Comparison of ENCODE assay signal across 19 cellular contexts in genomic region chr6:126175251-126175650, GRCh38.
DNase-seq lines count a peak whose midpoint lies in the region; ATAC-seq, FAIRE-seq and TF ChIP-seq lines count a peak whose summit lies in the region.
"Had no signal": no experiment of that assay in that cellular context is flagged by ENCODE, and none has a peak within 500 bp of the region (broad histone marks: within the 10 kb centered on the region; RNA-seq: fewer than 3 reads in every experiment).

No MANE protein-coding gene starts in this region.

- intact Hi-C loops in IMR-90 (cut with micrococcal nuclease): loop anchor here (10.0 kb wide), 1 partner anchor 950 kb away; no protein-coding TSS in a partner anchor

- no peak overlapping the region for H3K27ac ChIP-seq in IMR-90 (ENCODE audit: insufficient read depth, low read length)
- H3K27ac ChIP-seq in astrocyte (ENCODE audit: low read depth, low read length): no peak overlapping the region
- H3K27ac ChIP-seq: GM23248 had no signal

- no peaks in the 10 kb centered on the region for H3K79me2 ChIP-seq in astrocyte (ENCODE audit: insufficient read depth, low read length)

- H3K27ac Mint-ChIP-seq in astrocyte (ENCODE audit: unreplicated experiment) (no peak overlapping the region), glutamatergic neuron (ENCODE audit: unreplicated experiment) (no peak overlapping the region)
- H3K27ac Mint-ChIP-seq: CD4-positive, alpha-beta memory T cell had no signal

- dilution Hi-C loops in IMR-90 (cut with HindIII; ENCODE audit: low sequenced_read_pairs, unreplicated experiment): no loop called here

- H3K4me2 ChIP-seq in IMR-90 (ENCODE audit: low read depth, low read length): no peak overlapping the region
- no peak overlapping the region for H3K4me2 ChIP-seq in astrocyte (ENCODE audit: low read length)

- H3K14ac ChIP-seq in IMR-90 (replicated peaks; ENCODE audit: low read depth, low read length): no peak overlapping the region

- in situ Hi-C loops in IMR-90 (cut with MboI; ENCODE audit: low sequenced_read_pairs): loop anchor here (10.0 kb wide), 1 partner anchor 140 kb away; no protein-coding TSS in a partner anchor
- in situ Hi-C loops in astrocyte of the spinal cord (cut with HindIII; ENCODE audit: low sequenced_read_pairs): no loop called here

- no peak overlapping the region for H4K8ac ChIP-seq in IMR-90 (ENCODE audit: low read depth in 2 of 2, low read length in 2 of 2)

- H3K9me3 Mint-ChIP-seq in astrocyte (ENCODE audit: unreplicated experiment) (no peaks in the 10 kb centered on the region), glutamatergic neuron (ENCODE audit: unreplicated experiment) (no peaks in the 10 kb centered on the region)
- H3K9me3 Mint-ChIP-seq: CD4-positive, alpha-beta memory T cell had no signal

- H3K36me3 Mint-ChIP-seq in astrocyte (ENCODE audit: low read depth, unreplicated experiment): no peaks in the 10 kb centered on the region
- no peaks in the 10 kb centered on the region for H3K36me3 Mint-ChIP-seq in glutamatergic neuron (ENCODE audit: unreplicated experiment)
- H3K36me3 Mint-ChIP-seq: CD4-positive, alpha-beta memory T cell had no signal

- no peak overlapping the region for H3K18ac ChIP-seq in IMR-90 (ENCODE audit: low read depth, low read length)

- H3K23ac ChIP-seq in IMR-90 (ENCODE audit: low read depth, low read length): no peak overlapping the region

- H3K9me1 ChIP-seq in IMR-90 (ENCODE audit: insufficient read depth, low read length): no peaks in the 10 kb centered on the region

- no peak overlapping the region for H2BK15ac ChIP-seq in IMR-90 (ENCODE audit: low read depth, low read length)

- no peak overlapping the region for H3K4me3 Mint-ChIP-seq in astrocyte (ENCODE audit: unreplicated experiment)
- no peak overlapping the region for H3K4me3 Mint-ChIP-seq in glutamatergic neuron (ENCODE audit: unreplicated experiment)
- H3K4me3 Mint-ChIP-seq: CD4-positive, alpha-beta memory T cell had no signal

- no TSS peak for BruUV-seq in IMR-90 (replicated peaks; lab: Mats Ljungman, UMichigan)

- H3K4me1 Mint-ChIP-seq in astrocyte (ENCODE audit: low read depth, unreplicated experiment): peaks cover 6% of the 10 kb centered on the region
- peaks cover 6% of the 10 kb centered on the region for H3K4me1 Mint-ChIP-seq in glutamatergic neuron (ENCODE audit: low read depth, unreplicated experiment)

- CTCF ChIA-PET in IMR-90 (lab: Yijun Ruan, JAX): interaction anchor here (0.9 kb wide), 1 partner anchor 142 kb away, joined by 6 read pairs; no protein-coding TSS in a partner anchor

- ATAC-seq in IMR-90 (ENCODE audit: low read depth): no peak
- ATAC-seq in GM19467 (IDR thresholded peaks at IDR 0.05; ENCODE audit: unreplicated experiment): no peak
- no peak for ATAC-seq in GM19463 (IDR thresholded peaks at IDR 0.05; ENCODE audit: unreplicated experiment)

- H3K36me3 ChIP-seq in IMR-90 (ENCODE audit: control insufficient read depth, insufficient read depth, low read length) (no peaks in the 10 kb centered on the region), astrocyte (ENCODE audit: insufficient read depth, low read length) (no peaks in the 10 kb centered on the region)

- peak; percentile 38 for DNase-seq in IMR-90
- peak; percentile 66 for DNase-seq in astrocyte (ENCODE audit: low read depth)
- DNase-seq in astrocyte of the spinal cord (ENCODE audit: low read depth, low spot score): peak; percentile 56
- DNase-seq in iris pigment epithelial cell (ENCODE audit: low read depth): peak; percentile 15
- no peak for DNase-seq in islet precursor cell
- DNase-seq in glutamatergic neuron: no peak
- DNase-seq: C1 segment of cervical spinal cord; Calu3; CD4-positive, alpha-beta memory T cell; COR-L47; DMS53; DMS79 treated with DMSO at 0.1 percent for 48 hours; GM23248; H7; HCEC 1CT had no signal

- no peak for TF ChIP-seq POLR2A in IMR-90 (IDR thresholded peaks at IDR 0.05; ENCODE audit: low read depth, low read length)

- no peak overlapping the region for H2AK9ac ChIP-seq in IMR-90 (replicated peaks; ENCODE audit: low read depth, low read length, poor library complexity)

- H3K56ac ChIP-seq in IMR-90 (ENCODE audit: extremely low read depth, insufficient read depth, low read length): no peak overlapping the region

- TF ChIP-seq RAD21 in IMR-90 (IDR thresholded peaks at IDR 0.05; ENCODE audit: low read length): no peak

- no CpG with 5 or more reads among the region's 1 CpG for WGBS in IMR-90 (ENCODE audit: extremely low coverage in 2 of 2, insufficient read length in 1 of 2), 2 experiments

- POLR2A ChIA-PET in IMR-90 (lab: Charles Lee; ENCODE audit: unreplicated experiment): no interaction called here

- no peak overlapping the region for H2BK20ac ChIP-seq in IMR-90 (ENCODE audit: low read depth, low read length)

- H4K5ac ChIP-seq in IMR-90 (ENCODE audit: low read depth, low read length): no peak overlapping the region

- H2BK120ac ChIP-seq in IMR-90 (ENCODE audit: low read depth, low read length): no peak overlapping the region

- no peak overlapping the region for H2AFZ ChIP-seq in IMR-90 (replicated peaks; ENCODE audit: low read length, poor library complexity)
- H2AFZ ChIP-seq in astrocyte (ENCODE audit: low read depth, low read length): no peak overlapping the region
- H2AFZ ChIP-seq: GM23248 had no signal

- H2BK5ac ChIP-seq in IMR-90 (ENCODE audit: low read depth, low read length, poor library complexity, severe bottlenecking): no peak overlapping the region

- H3K4me1 ChIP-seq in IMR-90 (ENCODE audit: control insufficient read depth, insufficient read depth, low read length): no peaks in the 10 kb centered on the region
- H3K4me1 ChIP-seq in astrocyte (ENCODE audit: insufficient read depth, low read length): peaks cover 2% of the 10 kb centered on the region

- no peak overlapping the region for H3K9ac ChIP-seq in IMR-90 (ENCODE audit: low read depth, low read length)
- H3K9ac ChIP-seq in astrocyte (ENCODE audit: low read length): no peak overlapping the region
- H3K9ac ChIP-seq: GM23248 had no signal

- H3K27me3 ChIP-seq in IMR-90 (ENCODE audit: control insufficient read depth, insufficient read depth, low read length): peaks cover 14% of the 10 kb centered on the region
- no peaks in the 10 kb centered on the region for H3K27me3 ChIP-seq in astrocyte (ENCODE audit: insufficient read depth, low read length)

- H3K9me3 ChIP-seq in IMR-90 (ENCODE audit: control insufficient read depth, insufficient read depth, low read length) (no peaks in the 10 kb centered on the region), astrocyte (ENCODE audit: insufficient read depth, low read depth, low read length) (no peaks in the 10 kb centered on the region)

- no peak for FAIRE-seq in astrocyte (lab: Jason Lieb, UNC)
- FAIRE-seq: G401.6, H1 had no signal

- H3K4me3 ChIP-seq in IMR-90 (ENCODE audit: insufficient read depth, low read depth, low read length) (no peak overlapping the region), astrocyte (ENCODE audit: insufficient read depth, low read depth, low read length) (no peak overlapping the region), astrocyte of the spinal cord (ENCODE audit: low read depth, low read length) (no peak overlapping the region)
- H3K4me3 ChIP-seq: GM23248 had no signal

- no peak overlapping the region for H2AK5ac ChIP-seq in IMR-90 (ENCODE audit: low read depth, low read length)

- peaks cover 2% of the 10 kb centered on the region for H3K27me3 Mint-ChIP-seq in astrocyte (ENCODE audit: low read depth, unreplicated experiment)
- H3K27me3 Mint-ChIP-seq in glutamatergic neuron (ENCODE audit: unreplicated experiment): no peaks in the 10 kb centered on the region
- H3K27me3 Mint-ChIP-seq: CD4-positive, alpha-beta memory T cell had no signal

- TF ChIP-seq CTCF in IMR-90 (conservative IDR thresholded peaks at IDR 0.05; ENCODE audit: low read depth, low read length) (no peak), astrocyte (IDR thresholded peaks at IDR 0.05; ENCODE audit: insufficient read depth, low read depth, low read length) (no peak), astrocyte of the spinal cord (IDR thresholded peaks at IDR 0.05; ENCODE audit: low read depth, low read length) (no peak), glutamatergic neuron (IDR thresholded peaks at IDR 0.05; ENCODE audit: partially characterized antibody, unreplicated experiment) (no peak)

- no peak overlapping the region for H4K91ac ChIP-seq in IMR-90 (ENCODE audit: insufficient read depth, low read depth, low read length)

- H3K79me1 ChIP-seq in IMR-90 (ENCODE audit: low read depth in 1 of 2, low read length in 2 of 2): no peaks in the 10 kb centered on the region

- H3K4ac ChIP-seq in IMR-90 (ENCODE audit: low read depth, low read length): no peak overlapping the region

- H4K20me1 ChIP-seq in IMR-90 (ENCODE audit: insufficient read depth, low read length): no peaks in the 10 kb centered on the region
- no peaks in the 10 kb centered on the region for H4K20me1 ChIP-seq in astrocyte (ENCODE audit: insufficient read depth, low read length)

TF ChIP-seq in IMR-90, 13 proteins besides CTCF, POLR2A, EP300 and RAD21 (continues in another document):
- TF ChIP-seq CHD1 (IDR thresholded peaks at IDR 0.05; ENCODE audit: low read depth, low read length) (no peak), RCOR1 (IDR thresholded peaks at IDR 0.05; ENCODE audit: insufficient replicate concordance, low read length) (no peak), USF2 (IDR thresholded peaks at IDR 0.05; ENCODE audit: low read depth, low read length) (no peak), SMC3 (IDR thresholded peaks at IDR 0.05; ENCODE audit: low read depth, low read length) (no peak), NFE2L2 (IDR thresholded peaks at IDR 0.05; ENCODE audit: low read depth, low read length) (no peak), RFX5 (IDR thresholded peaks at IDR 0.05; ENCODE audit: low read depth, low read length) (no peak), MAZ (IDR thresholded peaks at IDR 0.05; ENCODE audit: borderline replicate concordance, low read depth, low read length) (no peak), ELK1 (IDR thresholded peaks at IDR 0.05; ENCODE audit: borderline replicate concordance, low read depth, low read length) (no peak), BHLHE40 (IDR thresholded peaks at IDR 0.05; ENCODE audit: low read depth, low read length) (no peak)

Comparison
In these comparisons a context has a peak if more than half of its experiments do, and no peak if none do; other contexts are left out.
1. DNase-seq: peak in IMR-90 (single experiment), astrocyte (single experiment), astrocyte of the spinal cord (single experiment) and iris pigment epithelial cell (single experiment); none in islet precursor cell (single experiment) and glutamatergic neuron (single experiment).